22 cellular contexts compared by ENCODE assay signal in the genomic region with DNA sequence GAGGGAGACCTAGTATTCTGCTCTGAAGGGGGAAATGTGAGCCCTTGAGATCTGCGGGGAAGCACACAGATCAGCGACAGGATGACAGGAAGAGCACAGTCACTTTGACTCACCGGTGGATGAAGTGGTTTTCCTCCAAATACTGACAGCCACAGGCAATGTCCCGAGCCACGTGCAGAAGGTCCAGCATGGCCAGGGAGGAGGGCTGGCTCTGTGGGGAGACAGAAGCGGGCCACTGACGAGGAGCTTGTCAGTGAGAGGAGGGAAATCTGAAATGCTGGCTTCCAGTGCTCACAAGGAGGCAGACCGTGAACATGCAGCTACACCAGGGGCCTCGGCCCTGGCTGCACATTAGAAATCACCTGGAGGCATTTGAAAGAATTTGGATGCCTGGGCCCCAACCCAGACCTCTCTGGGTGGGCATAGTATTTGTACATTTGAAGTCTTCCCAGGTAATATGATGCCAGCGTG.
DNase-seq lines count a peak whose midpoint lies in the region; ATAC-seq, FAIRE-seq and TF ChIP-seq lines count a peak whose summit lies in the region.
"Had no signal": no experiment of that assay in that cellular context is flagged by ENCODE, and none has a peak within 500 bp of the region (broad histone marks: within the 10 kb centered on the region; RNA-seq: fewer than 3 reads in every experiment).

No MANE protein-coding gene starts in this region.

- no peak for TF ChIP-seq EP300 in sigmoid colon (IDR thresholded peaks at IDR 0.05)

- H3K4me3 ChIP-seq in GM23338: no peak overlapping the region
- no peak overlapping the region for H3K4me3 ChIP-seq in endothelial cell of umbilical vein (replicated peaks in 1 of 3; ENCODE audit: insufficient read depth in 1 of 3, low read depth in 1 of 3, low read length in 3 of 3)
- H3K4me3 ChIP-seq in sigmoid colon: no peak overlapping the region
- H3K4me3 ChIP-seq: prostate gland, tibial artery had no signal

- no peak for DNase-seq in GM23338 (ENCODE audit: low spot score)
- DNase-seq in NCI-H69 (lab: John Stamatoyannopoulos, UW): peak; percentile 26
- no peak for DNase-seq in endothelial cell of umbilical vein (ENCODE audit: low read depth, low spot score)
- peak; percentile 20 for DNase-seq in sigmoid colon
- no peak for DNase-seq in immature natural killer cell
- DNase-seq in stimulated activated CD4-positive, alpha-beta T cell treated with anti-CD3 and anti-CD28 coated beads, Interleukin-2, amount 100 ng/mL, for 24 hours: no peak
- DNase-seq in natural killer cell: no peak
- DNase-seq: activated CD4-positive, alpha-beta T cell treated with anti-CD3 and anti-CD28 coated beads for 1 hour; activated naive CD4-positive, alpha-beta T cell treated with anti-CD3 and anti-CD28 coated beads for 36 hours; cortex of kidney; DMS 273 treated with DMSO at 0.1 percent for 48 hours; glutamatergic neuron; Kasumi-1; mammary epithelial cell; naive thymus-derived CD8-positive, alpha-beta T cell; NCI-H510A; T-helper 9 cell; tibial artery had no signal

- no peaks in the 10 kb centered on the region for H3K79me2 ChIP-seq in GM23338 (replicated peaks; ENCODE audit: insufficient read depth)
- H3K79me2 ChIP-seq in endothelial cell of umbilical vein (ENCODE audit: control insufficient read depth, insufficient read depth, low read length): no peaks in the 10 kb centered on the region

- H3K27me3 Mint-ChIP-seq in GM23338 (ENCODE audit: insufficient read depth, low read depth, poor library complexity): no peaks in the 10 kb centered on the region
- peaks cover 0 to 4% (median 2%) of the 10 kb centered on the region in 3 donors for H3K27me3 Mint-ChIP-seq in immature natural killer cell (ENCODE audit: low read depth in 3 of 3)
- H3K27me3 Mint-ChIP-seq in natural killer cell (ENCODE audit: low read depth in 2 of 2): no peaks in the 10 kb centered on the region
- H3K27me3 Mint-ChIP-seq: naive thymus-derived CD8-positive, alpha-beta T cell; stimulated activated memory B cell treated with anti-CD40 and anti-IgM and Interleukin-4, amounts not matched to agents 10 μg/mL and 1 μg/mL and 100 μg/mL, for 72 hours had no signal

- POLR2A ChIA-PET in endothelial cell of umbilical vein (lab: Charles Lee): no interaction called here

- no peaks in the 10 kb centered on the region for H3F3A ChIP-seq in GM23338 (replicated peaks; ENCODE audit: low read depth)

- H3K4me1 Mint-ChIP-seq in GM23338 (peaks cover 9% of the 10 kb centered on the region; the same call in 2 of the 3 replicates), immature natural killer cell (no peaks in the 10 kb centered on the region), natural killer cell (no peaks in the 10 kb centered on the region)
- H3K4me1 Mint-ChIP-seq: B cell; stimulated activated memory B cell treated with anti-CD40 and anti-IgM and Interleukin-4, amounts not matched to agents 10 μg/mL and 1 μg/mL and 100 μg/mL, for 72 hours had no signal

- H3K27ac ChIP-seq in GM23338 (ENCODE audit: low read depth) (no peak overlapping the region), endothelial cell of umbilical vein (ENCODE audit: insufficient read depth, low read depth, low read length) (no peak overlapping the region), sigmoid colon (no peak overlapping the region)
- H3K27ac ChIP-seq: prostate gland, tibial artery had no signal

- H3K27ac Mint-ChIP-seq in GM23338 (no peak overlapping the region), immature natural killer cell (no peak overlapping the region), natural killer cell (no peak overlapping the region)
- H3K27ac Mint-ChIP-seq: activated naive CD4-positive, alpha-beta T cell treated with anti-CD3 and anti-CD28 coated beads for 36 hours; B cell; stimulated activated memory B cell treated with anti-CD40 and anti-IgM and Interleukin-4, amounts not matched to agents 10 μg/mL and 1 μg/mL and 100 μg/mL, for 72 hours had no signal

- no peak for TF ChIP-seq CTCF in GM23338 (conservative IDR thresholded peaks at IDR 0.05; ENCODE audit: low read depth in 2 of 2)
- TF ChIP-seq CTCF in endothelial cell of umbilical vein (IDR thresholded peaks at IDR 0.05; ENCODE audit: extremely low read depth in 1 of 2, insufficient read depth in 1 of 2, low read depth in 1 of 2, low read length in 2 of 2): no peak
- TF ChIP-seq CTCF in sigmoid colon (IDR thresholded peaks at IDR 0.05): no peak
- TF ChIP-seq CTCF in natural killer cell (IDR thresholded peaks at IDR 0.05): no peak

- 48 to 55% methylated on average over 10 of the region's 10 CpGs for WGBS in sigmoid colon, 2 donors

- H3K9ac ChIP-seq in endothelial cell of umbilical vein (replicated peaks; ENCODE audit: extremely low read depth, insufficient read depth, low read length): no peak overlapping the region

- H3K9me2 ChIP-seq in GM23338 (ENCODE audit: insufficient read depth): no peaks in the 10 kb centered on the region

- no TSS peak for BruUV-seq in endothelial cell of umbilical vein (replicated peaks; lab: Mats Ljungman, UMichigan)

- no peaks in the 10 kb centered on the region for H3K9me1 ChIP-seq in endothelial cell of umbilical vein (replicated peaks; ENCODE audit: control insufficient read depth, extremely low read depth, insufficient read depth, low read length)

- dilution Hi-C loops in endothelial cell of umbilical vein (cut with MboI; ENCODE audit: extremely low pct_ligation_motif_present, low sequenced_read_pairs): no loop called here

- no peaks in the 10 kb centered on the region for H3K36me3 Mint-ChIP-seq in GM23338 (ENCODE audit: low read depth)
- peaks cover 0 to 6% (median 0%) of the 10 kb centered on the region in 3 donors for H3K36me3 Mint-ChIP-seq in immature natural killer cell
- no peaks in the 10 kb centered on the region for H3K36me3 Mint-ChIP-seq in natural killer cell
- H3K36me3 Mint-ChIP-seq: stimulated activated memory B cell treated with anti-CD40 and anti-IgM and Interleukin-4, amounts not matched to agents 10 μg/mL and 1 μg/mL and 100 μg/mL, for 72 hours had no signal

- H3K36me3 ChIP-seq in GM23338 (ENCODE audit: insufficient read depth) (no peaks in the 10 kb centered on the region), endothelial cell of umbilical vein (ENCODE audit: control insufficient read depth in 2 of 2, extremely low read depth in 1 of 2, insufficient read depth in 2 of 2, low read length in 2 of 2) (no peaks in the 10 kb centered on the region), sigmoid colon (no peaks in the 10 kb centered on the region)
- H3K36me3 ChIP-seq: prostate gland had no signal

- H3K9me3 Mint-ChIP-seq in GM23338: no peaks in the 10 kb centered on the region
- H3K9me3 Mint-ChIP-seq in immature natural killer cell: no peaks in the 10 kb centered on the region
- H3K9me3 Mint-ChIP-seq in natural killer cell: no peaks in the 10 kb centered on the region
- H3K9me3 Mint-ChIP-seq: activated naive CD4-positive, alpha-beta T cell treated with anti-CD3 and anti-CD28 coated beads for 36 hours; naive thymus-derived CD8-positive, alpha-beta T cell; stimulated activated memory B cell treated with anti-CD40 and anti-IgM and Interleukin-4, amounts not matched to agents 10 μg/mL and 1 μg/mL and 100 μg/mL, for 72 hours had no signal

- no peaks in the 10 kb centered on the region for H3K27me3 ChIP-seq in GM23338 (ENCODE audit: insufficient read depth)
- H3K27me3 ChIP-seq in endothelial cell of umbilical vein (ENCODE audit: control insufficient read depth in 2 of 2, insufficient read depth in 2 of 2, low read length in 2 of 2): no peaks in the 10 kb centered on the region
- no peaks in the 10 kb centered on the region for H3K27me3 ChIP-seq in sigmoid colon

- H2AFZ ChIP-seq in GM23338 (0 out of 2 replicates have a peak overlapping the region, but pooled peaks have one; percentile 59), endothelial cell of umbilical vein (ENCODE audit: low read depth, low read length) (no peak overlapping the region)

- ATAC-seq in GM23338 (no peak; the same call in 2 of the 3 replicates), natural killer cell (no peak)
- ATAC-seq: naive thymus-derived CD8-positive, alpha-beta T cell; stimulated activated memory B cell treated with anti-CD40 and anti-IgM and Interleukin-4, amounts not matched to agents 10 μg/mL and 1 μg/mL and 100 μg/mL, for 72 hours had no signal

- FAIRE-seq in endothelial cell of umbilical vein (lab: Jason Lieb, UNC): peak; percentile 52
- FAIRE-seq: GM18507 had no signal

- CTCF ChIA-PET in endothelial cell of umbilical vein (lab: Charles Lee): interaction anchor here (1.6 kb wide), 1 partner anchor 10 kb away, joined by 3 read pairs; no protein-coding TSS in a partner anchor

- H4K20me1 ChIP-seq in GM23338 (replicated peaks; ENCODE audit: insufficient read depth) (no peaks in the 10 kb centered on the region), endothelial cell of umbilical vein (replicated peaks; ENCODE audit: control insufficient read depth, extremely low read depth, insufficient read depth, low read length) (no peaks in the 10 kb centered on the region)

- H3K4me1 ChIP-seq in GM23338 (ENCODE audit: insufficient read depth) (peaks cover 4% of the 10 kb centered on the region; the same call in 1 of the 2 replicates), endothelial cell of umbilical vein (ENCODE audit: control insufficient read depth, extremely low read depth, insufficient read depth, low read length) (peaks cover 2% of the 10 kb centered on the region), sigmoid colon (no peaks in the 10 kb centered on the region)
- H3K4me1 ChIP-seq: prostate gland, tibial artery had no signal

- TF ChIP-seq POLR2A in endothelial cell of umbilical vein (IDR thresholded peaks at IDR 0.05; ENCODE audit: low read depth, low read length) (no peak), sigmoid colon (IDR thresholded peaks at IDR 0.05) (no peak)

- intact Hi-C loops in endothelial cell of umbilical vein (cut with micrococcal nuclease) (no loop called here), sigmoid colon (cut with DNase I) (no loop called here), natural killer cell (cut with micrococcal nuclease) (no loop called here)

- no peak overlapping the region for H3K4me3 Mint-ChIP-seq in GM23338
- no peak overlapping the region for H3K4me3 Mint-ChIP-seq in immature natural killer cell
- no peak overlapping the region for H3K4me3 Mint-ChIP-seq in natural killer cell
- H3K4me3 Mint-ChIP-seq: activated naive CD4-positive, alpha-beta T cell treated with anti-CD3 and anti-CD28 coated beads for 36 hours; B cell; naive thymus-derived CD8-positive, alpha-beta T cell; stimulated activated memory B cell treated with anti-CD40 and anti-IgM and Interleukin-4, amounts not matched to agents 10 μg/mL and 1 μg/mL and 100 μg/mL, for 72 hours had no signal

- H3K9me3 ChIP-seq in endothelial cell of umbilical vein (replicated peaks; ENCODE audit: control insufficient read depth, insufficient read depth, low read length) (no peaks in the 10 kb centered on the region), sigmoid colon (no peaks in the 10 kb centered on the region)
- H3K9me3 ChIP-seq: prostate gland, tibial artery had no signal

- H3K4me2 ChIP-seq in GM23338 (no peak overlapping the region), endothelial cell of umbilical vein (ENCODE audit: insufficient read depth, low read length) (no peak overlapping the region)

TF ChIP-seq in endothelial cell of umbilical vein, 7 proteins besides CTCF, POLR2A, EP300 and RAD21 (continues in another document):
- TF ChIP-seq JUN (IDR thresholded peaks at IDR 0.05; ENCODE audit: borderline replicate concordance, insufficient read depth, insufficient read length, low read depth) (no peak), FOS (IDR thresholded peaks at IDR 0.05; ENCODE audit: borderline replicate concordance, insufficient read depth, low read length) (peak; percentile 45)

Comparison
In these comparisons a context has a peak if more than half of its experiments do, and no peak if none do; other contexts are left out.
1. DNase-seq: peak in NCI-H69 (single experiment) and sigmoid colon (single experiment); none in GM23338 (single experiment), endothelial cell of umbilical vein (single experiment), immature natural killer cell (0 of 3), stimulated activated CD4-positive, alpha-beta T cell treated with anti-CD3 and anti-CD28 coated beads, Interleukin-2, amount 100 ng/mL, for 24 hours (0 of 2) and natural killer cell (single experiment).